In genomic region chr15:43143203-43143941, GRCh38 we compare ENCODE assay signal across 17 cellular contexts. TPM values are rescaled to one million over a fixed set of nuclear protein-coding genes. Genes with fewer than 3 reads are reported as not detected.
A peak's percentile ranks its signal among the peaks of the same experiment; 100 is the strongest.
DNase-seq lines count a peak whose midpoint lies in the region; ATAC-seq and TF ChIP-seq lines count a peak whose summit lies in the region.
"Had no signal": no experiment of that assay in that cellular context is flagged by ENCODE, and none has a peak within 500 bp of the region (broad histone marks: within the 10 kb centered on the region; RNA-seq: fewer than 3 reads in every experiment).

No MANE protein-coding gene starts in this region.

- TF ChIP-seq EP300 in gastroesophageal sphincter (IDR thresholded peaks at IDR 0.05): no peak

- H3K27me3 ChIP-seq in gastroesophageal sphincter: no peaks in the 10 kb centered on the region
- H3K27me3 ChIP-seq: right atrium auricular region had no signal

- H3K4me1 ChIP-seq in gastroesophageal sphincter: no peaks in the 10 kb centered on the region
- H3K4me1 ChIP-seq: right atrium auricular region had no signal

- no peak overlapping the region for H3K4me3 Mint-ChIP-seq in CD14-positive monocyte

- peaks cover 14% of the 10 kb centered on the region for H3K4me1 Mint-ChIP-seq in CD14-positive monocyte

- DNase-seq in CD14-positive monocyte (ENCODE audit: low spot score) (no peak), GM12865 (ENCODE audit: low read depth) (peak; percentile 22), NAMALWA (ENCODE audit: low spot score) (peak; percentile 26), fibroblast of mammary gland (ENCODE audit: low read depth) (peak; percentile 7), NCI-H2029 (lab: John Stamatoyannopoulos, UW) (no peak)
- no peak for DNase-seq in stimulated activated CD4-positive, alpha-beta T cell treated with anti-CD3 and anti-CD28 coated beads, Interleukin-15, amount 100 ng/mL, for 24 hours
- DNase-seq: activated T-cell treated with anti-CD3 and anti-CD28 coated beads, Interleukin-2, amount 50 U/mL, for 48 hours; AML-193; amniotic stem cell; caudate nucleus; DMS 273 treated with DMSO at 0.1 percent for 48 hours; effector CD8-positive, alpha-beta T cell; NCI-H1694 treated with DMSO at 0.1 percent for 48 hours; NCI-H446; stimulated activated CD4-positive, alpha-beta T cell treated with anti-CD3 and anti-CD28 coated beads, Interleukin-1b, Interleukin-23, amount 100 ng/mL, for 48 hours had no signal

- no peaks in the 10 kb centered on the region for H3K9me3 ChIP-seq in gastroesophageal sphincter
- H3K9me3 ChIP-seq: right atrium auricular region had no signal

- H3K4me3 ChIP-seq in GM12865 (ENCODE audit: low read depth, low read length): no peak overlapping the region
- H3K4me3 ChIP-seq in fibroblast of mammary gland (ENCODE audit: control insufficient read depth, low read depth, low read length): no peak overlapping the region
- H3K4me3 ChIP-seq in gastroesophageal sphincter: no peak overlapping the region
- H3K4me3 ChIP-seq: right atrium auricular region had no signal

- no peak for ATAC-seq in gastroesophageal sphincter

- no peak overlapping the region for H3K27ac ChIP-seq in gastroesophageal sphincter
- H3K27ac ChIP-seq: right atrium auricular region had no signal

- H3K9me3 Mint-ChIP-seq in CD14-positive monocyte: peaks cover 0 to 6% (median 0%) of the 10 kb centered on the region in 7 donors

- H3K27me3 Mint-ChIP-seq in CD14-positive monocyte (ENCODE audit: low read depth in 3 of 3): no peaks in the 10 kb centered on the region

- peak overlapping the region in 5 of 7 donors; percentile 15 to 71 (median 52) for H3K27ac Mint-ChIP-seq in CD14-positive monocyte

- intact Hi-C loops in CD14-positive monocyte (cut with micrococcal nuclease): no loop called here

- 82 to 86% methylated on average over 4 of the region's 4 CpGs for WGBS in gastroesophageal sphincter (ENCODE audit: low coverage in 1 of 2), 2 donors

- peaks cover 0 to 77% of the 10 kb centered on the region in 2 donors for H3K36me3 ChIP-seq in gastroesophageal sphincter

- peaks cover 47 to 64% of the 10 kb centered on the region in 2 donors for H3K36me3 Mint-ChIP-seq in CD14-positive monocyte

- no peak for TF ChIP-seq POLR2A in gastroesophageal sphincter (IDR thresholded peaks at IDR 0.05)

- TF ChIP-seq CTCF in CD14-positive monocyte (IDR thresholded peaks at IDR 0.05) (no peak), GM12865 (IDR thresholded peaks at IDR 0.05; ENCODE audit: insufficient read depth, low read depth, low read length, missing control alignments) (no peak), fibroblast of mammary gland (conservative IDR thresholded peaks at IDR 0.05; ENCODE audit: control insufficient read depth, insufficient read depth, low read depth, low read length) (no peak), gastroesophageal sphincter (IDR thresholded peaks at IDR 0.05) (no peak)

RNA-seq across cellular contexts. Expression of gene TMEM62, which starts 10.0 kb away (rescaled TPM):
- 10 to 100 TPM; 10.5 to 10.8 TPM for polyA plus RNA-seq in CD14-positive monocyte
- total RNA-seq in gastroesophageal sphincter: 10 to 100 TPM; 11.5 to 25.2 (median 22.9) TPM

RNA-seq across cellular contexts. Expression of gene UBR1, which starts 37.5 kb away (rescaled TPM):
- polyA plus RNA-seq in CD14-positive monocyte: 1 to 10 TPM; 5.1 to 6.3 TPM
- 10 to 100 TPM; 24.0 to 46.1 (median 31.5) TPM for total RNA-seq in gastroesophageal sphincter

RNA-seq across cellular contexts. Expression of gene CCNDBP1, which starts 41.8 kb away (rescaled TPM):
- 100 to 1,000 TPM; 196 to 205 TPM for polyA plus RNA-seq in CD14-positive monocyte
- 10 to 100 TPM; 43.0 to 70.9 (median 54.1) TPM for total RNA-seq in gastroesophageal sphincter

Comparison
In these comparisons a context has a peak if more than half of its experiments do, and no peak if none do; other contexts are left out.
1. DNase-seq: peak in GM12865 (single experiment), NAMALWA (single experiment) and fibroblast of mammary gland (single experiment); none in CD14-positive monocyte (single experiment), NCI-H2029 (single experiment) and stimulated activated CD4-positive, alpha-beta T cell treated with anti-CD3 and anti-CD28 coated beads, Interleukin-15, amount 100 ng/mL, for 24 hours (single experiment).